In the genomic region with DNA sequence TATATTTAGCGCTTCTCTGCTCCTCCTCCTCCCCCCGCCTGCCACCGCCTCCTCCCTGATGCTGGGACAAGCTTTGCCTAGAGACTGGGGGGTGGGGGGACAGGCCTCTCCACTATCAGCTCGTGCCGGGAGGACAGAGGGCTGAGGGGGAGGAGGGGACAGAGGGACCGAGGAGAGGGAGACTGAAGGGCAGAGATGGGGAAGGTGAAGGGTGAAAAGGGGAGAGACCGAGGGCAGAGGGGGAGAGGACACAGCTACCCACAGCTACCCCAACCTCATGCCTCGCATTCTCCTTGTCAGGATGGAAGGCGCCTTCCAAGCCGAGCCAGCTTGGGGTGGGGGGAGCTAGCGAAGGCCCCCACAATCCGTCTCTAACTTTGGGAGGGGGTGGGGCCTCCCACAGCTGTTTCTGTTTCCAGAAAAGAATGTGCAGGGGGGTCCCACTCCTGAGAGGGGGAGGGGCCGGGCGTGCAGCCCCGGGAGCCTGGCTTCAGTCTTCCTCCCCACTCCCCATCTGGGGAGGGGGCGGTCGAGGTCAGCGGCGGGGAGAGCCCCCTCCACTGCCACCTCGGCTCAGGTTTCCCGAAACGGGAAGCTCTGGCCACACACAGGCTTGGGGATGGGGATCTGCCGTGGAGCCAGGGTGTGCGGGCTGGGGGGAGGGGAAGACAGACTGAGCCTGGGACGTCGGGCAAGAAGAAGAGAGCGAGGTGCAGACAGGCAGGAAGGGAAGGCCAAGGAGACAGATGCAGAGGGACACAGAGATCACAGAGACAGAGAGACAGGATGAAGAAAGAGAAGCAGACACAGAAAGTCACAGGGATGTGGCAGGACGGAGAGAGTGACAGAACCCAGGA, we compare ENCODE assay signal across 1 cellular context.
TF ChIP-seq lines count a peak whose summit lies in the region.

No MANE protein-coding gene starts in this region.

TF ChIP-seq in WTC11, 78 proteins besides CTCF, POLR2A, EP300 and RAD21 (continued from another document):
- TF ChIP-seq, protein P1, sequence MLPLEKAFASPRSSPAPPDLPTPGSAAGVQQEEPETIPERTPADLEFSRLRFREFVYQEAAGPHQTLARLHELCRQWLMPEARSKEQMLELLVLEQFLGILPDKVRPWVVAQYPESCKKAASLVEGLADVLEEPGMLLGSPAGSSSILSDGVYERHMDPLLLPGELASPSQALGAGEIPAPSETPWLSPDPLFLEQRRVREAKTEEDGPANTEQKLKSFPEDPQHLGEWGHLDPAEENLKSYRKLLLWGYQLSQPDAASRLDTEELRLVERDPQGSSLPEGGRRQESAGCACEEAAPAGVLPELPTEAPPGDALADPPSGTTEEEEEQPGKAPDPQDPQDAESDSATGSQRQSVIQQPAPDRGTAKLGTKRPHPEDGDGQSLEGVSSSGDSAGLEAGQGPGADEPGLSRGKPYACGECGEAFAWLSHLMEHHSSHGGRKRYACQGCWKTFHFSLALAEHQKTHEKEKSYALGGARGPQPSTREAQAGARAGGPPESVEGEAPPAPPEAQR (CRISPR knock-in tag; IDR thresholded peaks at IDR 0.05), result no peak
- TF ChIP-seq RELA (CRISPR knock-in tag; IDR thresholded peaks at IDR 0.05; ENCODE audit: borderline replicate concordance), result no peak
- TF ChIP-seq GTF2I (CRISPR knock-in tag; conservative IDR thresholded peaks at IDR 0.05), result no peak
- TF ChIP-seq KAT7 (CRISPR knock-in tag; IDR thresholded peaks at IDR 0.05; ENCODE audit: borderline replicate concordance), result no peak
- TF ChIP-seq NR2C2 (CRISPR knock-in tag; IDR thresholded peaks at IDR 0.05), result no peak
- TF ChIP-seq, protein P2, sequence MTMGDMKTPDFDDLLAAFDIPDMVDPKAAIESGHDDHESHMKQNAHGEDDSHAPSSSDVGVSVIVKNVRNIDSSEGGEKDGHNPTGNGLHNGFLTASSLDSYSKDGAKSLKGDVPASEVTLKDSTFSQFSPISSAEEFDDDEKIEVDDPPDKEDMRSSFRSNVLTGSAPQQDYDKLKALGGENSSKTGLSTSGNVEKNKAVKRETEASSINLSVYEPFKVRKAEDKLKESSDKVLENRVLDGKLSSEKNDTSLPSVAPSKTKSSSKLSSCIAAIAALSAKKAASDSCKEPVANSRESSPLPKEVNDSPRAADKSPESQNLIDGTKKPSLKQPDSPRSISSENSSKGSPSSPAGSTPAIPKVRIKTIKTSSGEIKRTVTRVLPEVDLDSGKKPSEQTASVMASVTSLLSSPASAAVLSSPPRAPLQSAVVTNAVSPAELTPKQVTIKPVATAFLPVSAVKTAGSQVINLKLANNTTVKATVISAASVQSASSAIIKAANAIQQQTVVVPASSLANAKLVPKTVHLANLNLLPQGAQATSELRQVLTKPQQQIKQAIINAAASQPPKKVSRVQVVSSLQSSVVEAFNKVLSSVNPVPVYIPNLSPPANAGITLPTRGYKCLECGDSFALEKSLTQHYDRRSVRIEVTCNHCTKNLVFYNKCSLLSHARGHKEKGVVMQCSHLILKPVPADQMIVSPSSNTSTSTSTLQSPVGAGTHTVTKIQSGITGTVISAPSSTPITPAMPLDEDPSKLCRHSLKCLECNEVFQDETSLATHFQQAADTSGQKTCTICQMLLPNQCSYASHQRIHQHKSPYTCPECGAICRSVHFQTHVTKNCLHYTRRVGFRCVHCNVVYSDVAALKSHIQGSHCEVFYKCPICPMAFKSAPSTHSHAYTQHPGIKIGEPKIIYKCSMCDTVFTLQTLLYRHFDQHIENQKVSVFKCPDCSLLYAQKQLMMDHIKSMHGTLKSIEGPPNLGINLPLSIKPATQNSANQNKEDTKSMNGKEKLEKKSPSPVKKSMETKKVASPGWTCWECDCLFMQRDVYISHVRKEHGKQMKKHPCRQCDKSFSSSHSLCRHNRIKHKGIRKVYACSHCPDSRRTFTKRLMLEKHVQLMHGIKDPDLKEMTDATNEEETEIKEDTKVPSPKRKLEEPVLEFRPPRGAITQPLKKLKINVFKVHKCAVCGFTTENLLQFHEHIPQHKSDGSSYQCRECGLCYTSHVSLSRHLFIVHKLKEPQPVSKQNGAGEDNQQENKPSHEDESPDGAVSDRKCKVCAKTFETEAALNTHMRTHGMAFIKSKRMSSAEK (CRISPR knock-in tag; IDR thresholded peaks at IDR 0.05; ENCODE audit: borderline replicate concordance), result no peak
- TF ChIP-seq, protein P3, sequence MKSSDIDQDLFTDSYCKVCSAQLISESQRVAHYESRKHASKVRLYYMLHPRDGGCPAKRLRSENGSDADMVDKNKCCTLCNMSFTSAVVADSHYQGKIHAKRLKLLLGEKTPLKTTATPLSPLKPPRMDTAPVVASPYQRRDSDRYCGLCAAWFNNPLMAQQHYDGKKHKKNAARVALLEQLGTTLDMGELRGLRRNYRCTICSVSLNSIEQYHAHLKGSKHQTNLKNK (CRISPR knock-in tag; IDR thresholded peaks at IDR 0.05), result no peak
- TF ChIP-seq, protein P4, sequence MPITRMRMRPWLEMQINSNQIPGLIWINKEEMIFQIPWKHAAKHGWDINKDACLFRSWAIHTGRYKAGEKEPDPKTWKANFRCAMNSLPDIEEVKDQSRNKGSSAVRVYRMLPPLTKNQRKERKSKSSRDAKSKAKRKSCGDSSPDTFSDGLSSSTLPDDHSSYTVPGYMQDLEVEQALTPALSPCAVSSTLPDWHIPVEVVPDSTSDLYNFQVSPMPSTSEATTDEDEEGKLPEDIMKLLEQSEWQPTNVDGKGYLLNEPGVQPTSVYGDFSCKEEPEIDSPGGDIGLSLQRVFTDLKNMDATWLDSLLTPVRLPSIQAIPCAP (CRISPR knock-in tag; IDR thresholded peaks at IDR 0.05), result no peak
- TF ChIP-seq, protein P5, sequence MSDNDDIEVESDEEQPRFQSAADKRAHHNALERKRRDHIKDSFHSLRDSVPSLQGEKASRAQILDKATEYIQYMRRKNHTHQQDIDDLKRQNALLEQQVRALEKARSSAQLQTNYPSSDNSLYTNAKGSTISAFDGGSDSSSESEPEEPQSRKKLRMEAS (CRISPR knock-in tag; IDR thresholded peaks at IDR 0.05), result no peak
- TF ChIP-seq, protein P6, sequence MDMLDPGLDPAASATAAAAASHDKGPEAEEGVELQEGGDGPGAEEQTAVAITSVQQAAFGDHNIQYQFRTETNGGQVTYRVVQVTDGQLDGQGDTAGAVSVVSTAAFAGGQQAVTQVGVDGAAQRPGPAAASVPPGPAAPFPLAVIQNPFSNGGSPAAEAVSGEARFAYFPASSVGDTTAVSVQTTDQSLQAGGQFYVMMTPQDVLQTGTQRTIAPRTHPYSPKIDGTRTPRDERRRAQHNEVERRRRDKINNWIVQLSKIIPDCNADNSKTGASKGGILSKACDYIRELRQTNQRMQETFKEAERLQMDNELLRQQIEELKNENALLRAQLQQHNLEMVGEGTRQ (CRISPR knock-in tag; IDR thresholded peaks at IDR 0.05), result no peak
- TF ChIP-seq, protein P7, sequence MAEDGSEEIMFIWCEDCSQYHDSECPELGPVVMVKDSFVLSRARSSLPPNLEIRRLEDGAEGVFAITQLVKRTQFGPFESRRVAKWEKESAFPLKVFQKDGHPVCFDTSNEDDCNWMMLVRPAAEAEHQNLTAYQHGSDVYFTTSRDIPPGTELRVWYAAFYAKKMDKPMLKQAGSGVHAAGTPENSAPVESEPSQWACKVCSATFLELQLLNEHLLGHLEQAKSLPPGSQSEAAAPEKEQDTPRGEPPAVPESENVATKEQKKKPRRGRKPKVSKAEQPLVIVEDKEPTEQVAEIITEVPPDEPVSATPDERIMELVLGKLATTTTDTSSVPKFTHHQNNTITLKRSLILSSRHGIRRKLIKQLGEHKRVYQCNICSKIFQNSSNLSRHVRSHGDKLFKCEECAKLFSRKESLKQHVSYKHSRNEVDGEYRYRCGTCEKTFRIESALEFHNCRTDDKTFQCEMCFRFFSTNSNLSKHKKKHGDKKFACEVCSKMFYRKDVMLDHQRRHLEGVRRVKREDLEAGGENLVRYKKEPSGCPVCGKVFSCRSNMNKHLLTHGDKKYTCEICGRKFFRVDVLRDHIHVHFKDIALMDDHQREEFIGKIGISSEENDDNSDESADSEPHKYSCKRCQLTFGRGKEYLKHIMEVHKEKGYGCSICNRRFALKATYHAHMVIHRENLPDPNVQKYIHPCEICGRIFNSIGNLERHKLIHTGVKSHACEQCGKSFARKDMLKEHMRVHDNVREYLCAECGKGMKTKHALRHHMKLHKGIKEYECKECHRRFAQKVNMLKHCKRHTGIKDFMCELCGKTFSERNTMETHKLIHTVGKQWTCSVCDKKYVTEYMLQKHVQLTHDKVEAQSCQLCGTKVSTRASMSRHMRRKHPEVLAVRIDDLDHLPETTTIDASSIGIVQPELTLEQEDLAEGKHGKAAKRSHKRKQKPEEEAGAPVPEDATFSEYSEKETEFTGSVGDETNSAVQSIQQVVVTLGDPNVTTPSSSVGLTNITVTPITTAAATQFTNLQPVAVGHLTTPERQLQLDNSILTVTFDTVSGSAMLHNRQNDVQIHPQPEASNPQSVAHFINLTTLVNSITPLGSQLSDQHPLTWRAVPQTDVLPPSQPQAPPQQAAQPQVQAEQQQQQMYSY (CRISPR knock-in tag; IDR thresholded peaks at IDR 0.05), result no peak
- TF ChIP-seq NFYB (CRISPR knock-in tag; conservative IDR thresholded peaks at IDR 0.05; ENCODE audit: low read depth), result no peak
- TF ChIP-seq, protein P8, sequence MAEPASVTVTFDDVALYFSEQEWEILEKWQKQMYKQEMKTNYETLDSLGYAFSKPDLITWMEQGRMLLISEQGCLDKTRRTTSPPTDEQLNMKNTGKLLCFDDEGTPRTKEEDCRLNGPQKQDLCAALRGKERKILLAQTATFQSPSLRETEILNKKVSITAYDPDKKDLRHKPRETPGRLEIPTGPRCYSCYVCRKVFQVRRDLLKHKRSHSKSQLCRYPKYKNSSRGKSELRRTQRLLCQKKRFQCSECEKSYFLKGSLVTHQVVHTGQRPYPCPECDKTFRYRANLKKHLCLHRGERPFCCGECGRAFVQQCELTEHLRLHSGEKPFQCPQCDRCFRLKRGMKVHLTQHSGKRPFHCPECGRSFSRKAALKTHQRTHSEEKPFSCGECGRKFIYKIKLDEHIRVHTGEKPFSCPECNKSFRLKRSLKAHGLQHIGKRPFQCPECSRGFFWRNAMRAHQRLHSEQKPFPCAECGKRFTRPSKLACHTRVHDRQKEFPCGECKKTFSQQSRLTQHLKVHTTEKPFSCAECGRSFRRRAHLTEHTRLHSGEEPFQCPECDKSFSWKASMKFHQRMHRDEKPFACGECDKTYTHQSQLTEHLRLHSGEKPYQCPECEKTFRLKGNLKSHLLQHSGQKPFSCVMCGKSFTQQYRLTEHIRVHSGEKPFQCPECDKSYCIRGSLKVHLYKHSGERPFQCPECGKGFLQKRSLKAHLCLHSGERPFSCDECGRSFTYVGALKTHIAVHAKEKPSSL (CRISPR knock-in tag; conservative IDR thresholded peaks at IDR 0.05), result no peak
- no peak for TF ChIP-seq NR1H2 (CRISPR knock-in tag; IDR thresholded peaks at IDR 0.05)
- TF ChIP-seq, protein P9, sequence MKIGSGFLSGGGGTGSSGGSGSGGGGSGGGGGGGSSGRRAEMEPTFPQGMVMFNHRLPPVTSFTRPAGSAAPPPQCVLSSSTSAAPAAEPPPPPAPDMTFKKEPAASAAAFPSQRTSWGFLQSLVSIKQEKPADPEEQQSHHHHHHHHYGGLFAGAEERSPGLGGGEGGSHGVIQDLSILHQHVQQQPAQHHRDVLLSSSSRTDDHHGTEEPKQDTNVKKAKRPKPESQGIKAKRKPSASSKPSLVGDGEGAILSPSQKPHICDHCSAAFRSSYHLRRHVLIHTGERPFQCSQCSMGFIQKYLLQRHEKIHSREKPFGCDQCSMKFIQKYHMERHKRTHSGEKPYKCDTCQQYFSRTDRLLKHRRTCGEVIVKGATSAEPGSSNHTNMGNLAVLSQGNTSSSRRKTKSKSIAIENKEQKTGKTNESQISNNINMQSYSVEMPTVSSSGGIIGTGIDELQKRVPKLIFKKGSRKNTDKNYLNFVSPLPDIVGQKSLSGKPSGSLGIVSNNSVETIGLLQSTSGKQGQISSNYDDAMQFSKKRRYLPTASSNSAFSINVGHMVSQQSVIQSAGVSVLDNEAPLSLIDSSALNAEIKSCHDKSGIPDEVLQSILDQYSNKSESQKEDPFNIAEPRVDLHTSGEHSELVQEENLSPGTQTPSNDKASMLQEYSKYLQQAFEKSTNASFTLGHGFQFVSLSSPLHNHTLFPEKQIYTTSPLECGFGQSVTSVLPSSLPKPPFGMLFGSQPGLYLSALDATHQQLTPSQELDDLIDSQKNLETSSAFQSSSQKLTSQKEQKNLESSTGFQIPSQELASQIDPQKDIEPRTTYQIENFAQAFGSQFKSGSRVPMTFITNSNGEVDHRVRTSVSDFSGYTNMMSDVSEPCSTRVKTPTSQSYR (CRISPR knock-in tag; IDR thresholded peaks at IDR 0.05), result peak; percentile 35; the same call in 1 of the 2 replicates
- TF ChIP-seq FOXJ3 (CRISPR knock-in tag; IDR thresholded peaks at IDR 0.05; ENCODE audit: borderline replicate concordance), result no peak
